1 cellular context compared by ENCODE assay signal in the genomic region with DNA sequence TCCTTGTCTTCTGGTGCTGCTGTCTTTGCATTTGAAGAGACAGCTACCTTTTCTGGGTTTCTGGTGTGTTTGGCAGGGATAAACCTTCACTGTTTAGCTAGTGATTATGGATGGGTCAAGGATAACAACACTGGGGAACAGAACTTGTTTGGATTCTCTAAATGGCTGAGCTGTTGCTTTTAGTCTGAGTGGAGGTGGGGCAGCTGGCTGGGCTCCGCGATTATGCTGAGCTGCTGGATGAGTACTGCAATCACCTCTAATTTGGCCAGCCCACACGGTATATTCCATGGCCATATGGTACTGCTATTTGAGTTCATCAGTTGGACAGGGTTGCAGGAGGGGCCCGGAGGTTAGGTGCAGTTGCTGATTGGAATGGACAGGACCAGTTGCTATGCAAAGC.
TF ChIP-seq lines count a peak whose summit lies in the region.

No MANE protein-coding gene starts in this region.

TF ChIP-seq in HepG2, 621 proteins besides CTCF, POLR2A, EP300 and RAD21 (continued from another document):
- TF ChIP-seq, protein P1, sequence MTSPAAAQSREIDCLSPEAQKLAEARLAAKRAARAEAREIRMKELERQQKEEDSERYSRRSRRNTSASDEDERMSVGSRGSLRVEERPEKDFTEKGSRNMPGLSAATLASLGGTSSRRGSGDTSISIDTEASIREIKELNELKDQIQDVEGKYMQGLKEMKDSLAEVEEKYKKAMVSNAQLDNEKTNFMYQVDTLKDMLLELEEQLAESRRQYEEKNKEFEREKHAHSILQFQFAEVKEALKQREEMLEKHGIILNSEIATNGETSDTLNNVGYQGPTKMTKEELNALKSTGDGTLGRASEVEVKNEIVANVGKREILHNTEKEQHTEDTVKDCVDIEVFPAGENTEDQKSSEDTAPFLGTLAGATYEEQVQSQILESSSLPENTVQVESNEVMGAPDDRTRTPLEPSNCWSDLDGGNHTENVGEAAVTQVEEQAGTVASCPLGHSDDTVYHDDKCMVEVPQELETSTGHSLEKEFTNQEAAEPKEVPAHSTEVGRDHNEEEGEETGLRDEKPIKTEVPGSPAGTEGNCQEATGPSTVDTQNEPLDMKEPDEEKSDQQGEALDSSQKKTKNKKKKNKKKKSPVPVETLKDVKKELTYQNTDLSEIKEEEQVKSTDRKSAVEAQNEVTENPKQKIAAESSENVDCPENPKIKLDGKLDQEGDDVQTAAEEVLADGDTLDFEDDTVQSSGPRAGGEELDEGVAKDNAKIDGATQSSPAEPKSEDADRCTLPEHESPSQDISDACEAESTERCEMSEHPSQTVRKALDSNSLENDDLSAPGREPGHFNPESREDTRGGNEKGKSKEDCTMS (CRISPR knock-in tag; conservative IDR thresholded peaks at IDR 0.05), result no peak
- TF ChIP-seq MTA3 (CRISPR knock-in tag; IDR thresholded peaks at IDR 0.05), result no peak
- no peak for TF ChIP-seq ZNF737 (CRISPR knock-in tag; IDR thresholded peaks at IDR 0.05; ENCODE audit: borderline replicate concordance)
